ENCODE assay signal across 9 cellular contexts in genomic region chrX:153651540-153652079, GRCh38. TPM values are rescaled to one million over a fixed set of nuclear protein-coding genes. Genes with fewer than 3 reads are reported as not detected.
DNase-seq lines count a peak whose midpoint lies in the region; TF ChIP-seq lines count a peak whose summit lies in the region.
"Had no signal": no experiment of that assay in that cellular context is flagged by ENCODE, and none has a peak within 500 bp of the region (broad histone marks: within the 10 kb centered on the region; RNA-seq: fewer than 3 reads in every experiment).

No MANE protein-coding gene starts in this region.

- no peaks in the 10 kb centered on the region for H3K4me1 Mint-ChIP-seq in HFFc6 (ENCODE audit: low read depth)
- H3K4me1 Mint-ChIP-seq in nephron progenitor cell: peaks cover 8% of the 10 kb centered on the region

- H3K27ac Mint-ChIP-seq in HFFc6 (no peak overlapping the region), nephron progenitor cell (no peak overlapping the region)

- no peaks in the 10 kb centered on the region for H3K36me3 Mint-ChIP-seq in HFFc6 (ENCODE audit: low read depth)
- peaks cover 4% of the 10 kb centered on the region for H3K36me3 Mint-ChIP-seq in nephron progenitor cell (ENCODE audit: low read depth)

- TF ChIP-seq CTCF in HFFc6 (IDR thresholded peaks at IDR 0.05): peak; percentile 56
- TF ChIP-seq CTCF in astrocyte of the cerebellum (IDR thresholded peaks at IDR 0.05; ENCODE audit: low read depth, low read length, missing control alignments): peak; percentile 41
- TF ChIP-seq CTCF in nephron progenitor cell (IDR thresholded peaks at IDR 0.05): peak; percentile 32

- H3K4me3 Mint-ChIP-seq in HFFc6 (no peak overlapping the region), nephron progenitor cell (no peak overlapping the region)

- in situ Hi-C loops in astrocyte of the cerebellum (cut with HindIII; ENCODE audit: low sequenced_read_pairs): no loop called here

- H3K9me3 Mint-ChIP-seq in HFFc6: no peaks in the 10 kb centered on the region
- peaks cover 56% of the 10 kb centered on the region for H3K9me3 Mint-ChIP-seq in nephron progenitor cell

- DNase-seq in NCI-H748 (lab: John Stamatoyannopoulos, UW; ENCODE audit: unreplicated experiment): peak; percentile 1
- no peak for DNase-seq in NCI-H748 treated with DMSO at 0.1 percent for 48 hours (lab: John Stamatoyannopoulos, UW)
- DNase-seq in HFFc6: no peak
- no peak for DNase-seq in astrocyte of the cerebellum (ENCODE audit: low read depth)
- DNase-seq in nephron progenitor cell: no peak
- no peak for DNase-seq in T-helper 1 cell
- DNase-seq in activated naive CD4-positive, alpha-beta T cell (lab: John Stamatoyannopoulos, UW): no peak
- no peak for DNase-seq in activated naive CD4-positive, alpha-beta T cell treated with Interleukin-2 at 50 U/mL for 16 hours
- DNase-seq: left cardiac atrium had no signal

- H3K4me3 ChIP-seq in astrocyte of the cerebellum (ENCODE audit: low read depth, low read length): no peak overlapping the region

- H3K27me3 Mint-ChIP-seq in HFFc6 (ENCODE audit: insufficient read depth) (0 out of 2 replicates have a peak, but pooled peaks cover 3% of the 10 kb centered on the region), nephron progenitor cell (ENCODE audit: low read depth, poor library complexity) (peaks cover 22% of the 10 kb centered on the region)

RNA-seq across cellular contexts. Expression of gene DUSP9, which starts 4.6 kb away (rescaled TPM):
- not detected for total RNA-seq in HFFc6 (2021; fragmentation: NEBNext Ultra II Directional; extraction: Animal tissue kit (Norgen Biotek cat#: 25700))
- total RNA-seq: left cardiac atrium had no signal

RNA-seq across cellular contexts. Expression of gene PNCK, which starts 22.0 kb away (rescaled TPM):
- under 1 TPM in 2 of 6 experiments, not detected in 4; 0.26 to 0.43 TPM for total RNA-seq in HFFc6 (2021; fragmentation: NEBNext Ultra II Directional; extraction: Animal tissue kit (Norgen Biotek cat#: 25700))

RNA-seq across cellular contexts. Expression of gene SLC6A8, which starts 36.1 kb away (rescaled TPM):
- total RNA-seq in HFFc6 (2021; fragmentation: NEBNext Ultra II Directional; extraction: Animal tissue kit (Norgen Biotek cat#: 25700)): 10 to 100 TPM; 14.0 to 33.8 (median 17.7) TPM

RNA-seq across cellular contexts. Expression of gene CCNQ, which starts 52.7 kb away (rescaled TPM):
- total RNA-seq in HFFc6 (2021; fragmentation: NEBNext Ultra II Directional; extraction: Animal tissue kit (Norgen Biotek cat#: 25700)): 10 to 100 TPM; 25.7 to 31.9 (median 29.6) TPM
